ENCODE assay signal across 9 cellular contexts in the genomic region with DNA sequence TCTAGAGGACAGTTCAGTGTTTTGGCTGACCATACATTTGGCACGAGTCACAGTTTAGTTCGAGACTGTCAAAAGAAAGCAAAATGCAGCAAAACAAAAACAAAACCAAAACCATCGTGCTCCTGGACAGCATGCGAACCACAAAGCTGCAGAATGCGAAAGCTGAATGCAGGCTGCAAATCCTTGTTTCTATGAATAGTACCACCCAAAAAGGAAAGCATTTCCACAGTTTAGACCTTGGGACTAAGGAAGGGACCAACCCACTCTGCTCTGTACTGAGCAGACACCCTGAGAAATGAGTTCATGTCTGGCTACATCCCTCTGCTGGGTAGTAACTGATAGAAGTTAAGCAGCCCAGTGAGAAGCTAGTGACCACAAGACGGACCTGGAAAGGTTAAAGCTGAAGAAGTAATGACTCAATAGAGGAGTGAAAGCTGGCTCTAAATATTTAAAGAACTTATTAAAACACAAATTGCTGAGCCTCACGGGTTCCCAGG. TPM values are rescaled to one million over a fixed set of nuclear protein-coding genes. Genes with fewer than 3 reads are reported as not detected.
A peak's percentile ranks its signal among the peaks of the same experiment; 100 is the strongest.
DNase-seq lines count a peak whose midpoint lies in the region; ATAC-seq, FAIRE-seq and TF ChIP-seq lines count a peak whose summit lies in the region.
"Had no signal": no experiment of that assay in that cellular context is flagged by ENCODE, and none has a peak within 500 bp of the region (broad histone marks: within the 10 kb centered on the region; RNA-seq: fewer than 3 reads in every experiment).

No MANE protein-coding gene starts in this region.

- H3K36me3 Mint-ChIP-seq in astrocyte (ENCODE audit: low read depth, unreplicated experiment) = peaks cover 16% of the 10 kb centered on the region

- no peak overlapping the region for H3K4me3 ChIP-seq in astrocyte (ENCODE audit: insufficient read depth, low read depth, low read length)
- peak overlapping the region; percentile 8 for H3K4me3 ChIP-seq in smooth muscle cell
- no peak overlapping the region for H3K4me3 ChIP-seq in ovary
- H3K4me3 ChIP-seq in small intestine (ENCODE audit: low read depth in 1 of 2, low read length in 2 of 2) = no peak overlapping the region
- H3K4me3 ChIP-seq in tibial nerve = no peak overlapping the region

- intact Hi-C loops in ovary (cut with DNase I) (no loop called here), left colon (cut with DNase I, micrococcal nuclease) (no loop called here)

- TF ChIP-seq EP300 in ovary (IDR thresholded peaks at IDR 0.05) (no peak), tibial nerve (IDR thresholded peaks at IDR 0.05) (no peak)

- WGBS in smooth muscle cell (ENCODE audit: low lambda C conversion rate) = 5% methylated on average over 7 of the region's 7 CpGs
- 4 to 23% (median 9%) methylated on average over 7 of the region's 7 CpGs for WGBS in ovary, 3 donors
- WGBS in small intestine, 3 donors = 53 to 85% (median 65%) methylated on average over 7 of the region's 7 CpGs
- WGBS in tibial nerve, 2 donors = 66 to 69% methylated on average over 7 of the region's 7 CpGs

- no peaks in the 10 kb centered on the region for H3K27me3 ChIP-seq in astrocyte (ENCODE audit: insufficient read depth, low read length)
- no peaks in the 10 kb centered on the region for H3K27me3 ChIP-seq in smooth muscle cell (ENCODE audit: low read depth)
- no peaks in the 10 kb centered on the region for H3K27me3 ChIP-seq in ovary
- H3K27me3 ChIP-seq in small intestine (ENCODE audit: control insufficient read depth in 2 of 2, insufficient read depth in 2 of 2, low read length in 2 of 2) = no peaks in the 10 kb centered on the region
- H3K27me3 ChIP-seq in tibial nerve = no peaks in the 10 kb centered on the region

- H3K4me3 Mint-ChIP-seq in astrocyte (ENCODE audit: unreplicated experiment) = peak overlapping the region; percentile 51

- no peak overlapping the region for H3K9ac ChIP-seq in astrocyte (ENCODE audit: low read length)
- H3K9ac ChIP-seq in smooth muscle cell (ENCODE audit: low read depth) = no peak overlapping the region

- H3K79me2 ChIP-seq in astrocyte (ENCODE audit: insufficient read depth, low read length) (peaks cover 20% of the 10 kb centered on the region), smooth muscle cell (ENCODE audit: low read depth) (peaks cover 28% of the 10 kb centered on the region)

- TF ChIP-seq CTCF in astrocyte (IDR thresholded peaks at IDR 0.05; ENCODE audit: insufficient read depth, low read depth, low read length) (no peak), smooth muscle cell (IDR thresholded peaks at IDR 0.05; ENCODE audit: borderline replicate concordance, insufficient read depth, poor library complexity, severe bottlenecking) (no peak), ovary (IDR thresholded peaks at IDR 0.05) (no peak), tibial nerve (IDR thresholded peaks at IDR 0.05) (no peak)

- no peaks in the 10 kb centered on the region for H3F3A ChIP-seq in smooth muscle cell (ENCODE audit: low read depth)

- H2AFZ ChIP-seq in astrocyte (ENCODE audit: low read depth, low read length) (no peak overlapping the region), smooth muscle cell (ENCODE audit: low read depth) (no peak overlapping the region)

- H3K4me1 Mint-ChIP-seq in astrocyte (ENCODE audit: low read depth, unreplicated experiment) = peaks cover 60% of the 10 kb centered on the region

- H3K4me1 ChIP-seq in astrocyte (ENCODE audit: insufficient read depth, low read length) (peaks cover 10% of the 10 kb centered on the region), smooth muscle cell (ENCODE audit: low read depth) (peaks cover 24% of the 10 kb centered on the region), ovary (ENCODE audit: insufficient read depth) (peaks cover 9% of the 10 kb centered on the region), small intestine (ENCODE audit: control insufficient read depth in 2 of 2, insufficient read depth in 1 of 2, low read depth in 1 of 2, low read length in 1 of 2) (peaks cover 0 to 3% of the 10 kb centered on the region in 2 donors), tibial nerve (peaks cover 0 to 14% (median 0%) of the 10 kb centered on the region in 4 donors)

- no peak for TF ChIP-seq POLR2A in ovary (IDR thresholded peaks at IDR 0.05)
- no peak for TF ChIP-seq POLR2A in tibial nerve (IDR thresholded peaks at IDR 0.05)

- peak overlapping the region; percentile 1 for H3K27ac ChIP-seq in astrocyte (ENCODE audit: low read depth, low read length)
- H3K27ac ChIP-seq in smooth muscle cell (ENCODE audit: low read depth) = peak overlapping the region; percentile 78
- H3K27ac ChIP-seq in ovary = no peak overlapping the region
- H3K27ac ChIP-seq in small intestine (ENCODE audit: low read depth in 1 of 2, low read length in 1 of 2) = no peak overlapping the region
- H3K27ac ChIP-seq in tibial nerve = no peak overlapping the region

- H3K36me3 ChIP-seq in astrocyte (ENCODE audit: insufficient read depth, low read length) (no peaks in the 10 kb centered on the region), smooth muscle cell (ENCODE audit: low read depth) (no peaks in the 10 kb centered on the region), ovary (no peaks in the 10 kb centered on the region), small intestine (ENCODE audit: control insufficient read depth in 2 of 2, insufficient read depth in 2 of 2, low read length in 2 of 2) (peaks cover 0 to 12% of the 10 kb centered on the region in 2 donors), tibial nerve (peaks cover 0 to 8% (median 0%) of the 10 kb centered on the region in 3 donors)

- H3K27me3 Mint-ChIP-seq in astrocyte (ENCODE audit: low read depth, unreplicated experiment) = no peaks in the 10 kb centered on the region

- no peaks in the 10 kb centered on the region for H3K9me3 Mint-ChIP-seq in astrocyte (ENCODE audit: unreplicated experiment)

- no peak for FAIRE-seq in astrocyte (lab: Jason Lieb, UNC)
- no peak for FAIRE-seq in small intestine (lab: Jason Lieb, UNC)

- peak overlapping the region; percentile 91 for H3K27ac Mint-ChIP-seq in astrocyte (ENCODE audit: unreplicated experiment)

- H4K20me1 ChIP-seq in astrocyte (ENCODE audit: insufficient read depth, low read length) (no peaks in the 10 kb centered on the region), smooth muscle cell (ENCODE audit: low read depth) (peaks cover 4% of the 10 kb centered on the region)

- no peaks in the 10 kb centered on the region for H3K9me3 ChIP-seq in astrocyte (ENCODE audit: insufficient read depth, low read depth, low read length)
- H3K9me3 ChIP-seq in smooth muscle cell (replicated peaks; ENCODE audit: low read depth) = no peaks in the 10 kb centered on the region
- H3K9me3 ChIP-seq in ovary = no peaks in the 10 kb centered on the region
- H3K9me3 ChIP-seq in small intestine (ENCODE audit: control insufficient read depth, low read depth) = no peaks in the 10 kb centered on the region
- no peaks in the 10 kb centered on the region for H3K9me3 ChIP-seq in tibial nerve

- H3K4me2 ChIP-seq in astrocyte (ENCODE audit: low read length) = peak overlapping the region; percentile 73
- H3K4me2 ChIP-seq in smooth muscle cell = peak overlapping the region; percentile 70

- peak; percentile 30 for ATAC-seq in GM18868 (IDR thresholded peaks at IDR 0.05; ENCODE audit: unreplicated experiment)
- peak; percentile 59 for ATAC-seq in HG02885 (IDR thresholded peaks at IDR 0.05; ENCODE audit: poor library complexity, unreplicated experiment)
- no peak for ATAC-seq in left colon

- DNase-seq in astrocyte (ENCODE audit: low read depth) = peak; percentile 71
- no peak for DNase-seq in smooth muscle cell (lab: John Stamatoyannopoulos, UW; ENCODE audit: unreplicated experiment)
- DNase-seq in ovary = no peak
- no peak for DNase-seq in small intestine
- DNase-seq in tibial nerve (ENCODE audit: low spot score in 2 of 2) = no peak
- no peak for DNase-seq in left colon
- DNase-seq: NCI-H187 had no signal

RNA-seq across cellular contexts. Expression of gene GCNT4, which starts 3.9 kb away (rescaled TPM):
- total RNA-seq in astrocyte = 9.0 and 9.4 TPM in 2 replicates
- total RNA-seq in smooth muscle cell = 13.9 and 15.6 TPM in 2 replicates
- 0.54 and 2.1 TPM in 2 replicates for polyA plus RNA-seq in smooth muscle cell
- 1 to 10 TPM in 6 of 7 donors, under 1 TPM in 1; 0.95 to 3.2 (median 1.9) TPM for total RNA-seq in ovary
- 1 to 10 TPM; 1.2 to 2.3 TPM for polyA plus RNA-seq in ovary
- polyA plus RNA-seq in small intestine = 10 to 100 TPM in 1 of 3 donors, 1 to 10 TPM in 2; 4.7 to 17.7 (median 8.9) TPM
- 1 to 10 TPM in 1 of 4 donors, under 1 TPM in 3; 0.63 to 1.5 (median 0.94) TPM for total RNA-seq in tibial nerve
- total RNA-seq in left colon = 1 to 10 TPM in 1 of 2 donors, under 1 TPM in 1; 0.79 to 3.1 TPM

Comparison
In these comparisons a context has a peak if more than half of its experiments do, and no peak if none do; other contexts are left out.
1. H3K27ac ChIP-seq: peak in astrocyte (single experiment) and smooth muscle cell (single experiment); none in ovary (0 of 2), small intestine (0 of 2) and tibial nerve (0 of 4).